ENCODE assay signal across 8 cellular contexts in the genomic region with DNA sequence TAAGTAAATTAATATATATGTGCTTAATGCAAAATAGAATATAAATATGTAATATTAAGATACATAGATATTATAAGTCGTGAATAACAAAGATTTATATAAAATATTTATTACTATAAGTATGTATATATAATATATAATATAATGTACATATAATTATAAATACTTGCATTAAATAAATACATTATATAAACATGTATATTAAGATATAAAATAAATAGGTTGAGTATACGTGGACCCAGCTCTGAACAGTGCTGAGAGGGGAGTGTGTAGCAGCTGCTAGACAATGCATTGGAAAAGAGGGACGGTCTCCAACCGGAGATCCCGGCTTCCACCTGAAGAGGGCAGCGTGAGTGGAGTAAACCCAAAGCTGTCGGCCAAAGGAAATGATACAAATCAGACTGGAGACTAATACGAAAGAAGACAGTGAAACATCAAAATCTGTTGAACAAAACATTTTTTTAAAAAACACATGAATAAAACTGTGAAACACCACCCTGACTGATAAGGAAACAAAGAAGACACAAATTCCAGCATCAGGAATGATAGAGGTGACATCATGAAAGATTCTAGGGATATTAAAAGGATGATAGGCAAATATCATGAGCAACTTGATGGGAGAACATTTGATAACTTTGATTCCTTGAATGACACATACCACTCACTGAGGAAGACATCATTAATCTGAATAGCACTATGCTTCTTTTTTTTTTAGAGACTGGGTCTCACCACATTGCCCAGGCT.
DNase-seq lines count a peak whose midpoint lies in the region; ATAC-seq, FAIRE-seq and TF ChIP-seq lines count a peak whose summit lies in the region.

No MANE protein-coding gene starts in this region.

- H3K4me2 ChIP-seq in GM12878 (ENCODE audit: control insufficient read depth, insufficient read depth): no peak overlapping the region

- intact Hi-C loops in GM12878 (cut with micrococcal nuclease; ENCODE audit: unreplicated experiment): loop anchor here (2.0 kb wide), 1 partner anchor 105 kb away; no protein-coding TSS in a partner anchor

- no TSS peak for BruUV-seq in GM12878 (replicated peaks; lab: Mats Ljungman, UMichigan)

- peak; percentile 96 for ATAC-seq in GM12878
- no peak for ATAC-seq in GM19452 (IDR thresholded peaks at IDR 0.05; ENCODE audit: unreplicated experiment)

- POLR2A ChIA-PET in GM12878 (lab: Charles Lee): no interaction called here

- H3K36me3 ChIP-seq in GM12878 (ENCODE audit: control insufficient read depth in 2 of 2, insufficient read depth in 2 of 2, low read length in 1 of 2): peaks cover 0 to 2% of the 10 kb centered on the region in 2 experiments; a peak in 1 of 4 replicates

- TF ChIP-seq CTCF in GM12873 (IDR thresholded peaks at IDR 0.05; ENCODE audit: insufficient read depth, low read depth, low read length, missing control alignments) (peak; percentile 81), GM12878 (IDR thresholded peaks at IDR 0.05 in 2 of 3, conservative IDR thresholded peaks at IDR 0.05 in 1 of 3; ENCODE audit: control insufficient read depth in 2 of 3, extremely low read depth in 1 of 3, insufficient read depth in 1 of 3, low read depth in 3 of 3, low read length in 3 of 3) (peak; percentile 68 to 77 (median 75))

- no peaks in the 10 kb centered on the region for H4K20me1 ChIP-seq in GM12878 (ENCODE audit: control insufficient read depth, insufficient read depth)

- RAD21 ChIA-PET in GM12878 (lab: Charles Lee; ENCODE audit: unreplicated experiment): interaction anchor here (0.8 to 2.0 kb wide), 4 partner anchors 9 to 104 kb away, joined by 5 to 15 read pairs (median 7); no protein-coding TSS in a partner anchor

- 53% methylated on average over 8 of the region's 8 CpGs for WGBS in GM12878 (ENCODE audit: insufficient coverage, insufficient replicate concordance, low lambda C conversion rate, missing lambda C conversion rate)

- no peaks in the 10 kb centered on the region for H3K9me3 ChIP-seq in GM12878 (replicated peaks; ENCODE audit: control insufficient read depth, insufficient read depth, low read length)

- SMC1A ChIA-PET in GM12878 (lab: Charles Lee; ENCODE audit: uncharacterized antibody, unreplicated experiment): interaction anchor here (0.8 to 2.0 kb wide), 5 partner anchors 9 to 104 kb away, joined by 3 to 8 read pairs (median 3); no protein-coding TSS in a partner anchor

- H3K79me2 ChIP-seq in GM12878 (ENCODE audit: control insufficient read depth, insufficient read depth, low read length): no peaks in the 10 kb centered on the region

- DNase-seq in NCI-H1694 treated with DMSO at 0.1 percent for 48 hours (lab: John Stamatoyannopoulos, UW) (peak; percentile 71), T1000 (lab: John Stamatoyannopoulos, UW) (peak; percentile 42), GM12878 (ENCODE audit: low read depth, low spot score) (peak; percentile 31), iPS-NIHi11 (ENCODE audit: low spot score) (peak; percentile 75), amniotic stem cell (lab: John Stamatoyannopoulos, UW) (no peak)
- DNase-seq in stimulated activated CD4-positive, alpha-beta T cell treated with anti-CD3 and anti-CD28 coated beads, Interleukin-15, amount 100 ng/mL, for 24 hours: peak; percentile 86

- no peak overlapping the region for H2AFZ ChIP-seq in GM12878 (ENCODE audit: control insufficient read depth, low read depth, low read length)

- in situ Hi-C loops in GM12878 (cut with MboI): no loop called here

- CTCF ChIA-PET in GM12878 (lab: Yijun Ruan, JAX): interaction anchor here (0.6 to 3.3 kb wide), 10 partner anchors 9 to 439 kb away, joined by 3 to 19 read pairs (median 4); no protein-coding TSS in a partner anchor

- H3K27me3 ChIP-seq in GM12878 (replicated peaks in 1 of 2; ENCODE audit: control insufficient read depth in 2 of 2, insufficient read depth in 2 of 2, low read length in 1 of 2): no peaks in the 10 kb centered on the region

- H3K4me3 ChIP-seq in GM12878: no peak overlapping the region

- H3K27ac ChIP-seq in GM12878 (ENCODE audit: control insufficient read depth, insufficient read depth): no peak overlapping the region

- TF ChIP-seq RAD21 in GM12878 (IDR thresholded peaks at IDR 0.05; ENCODE audit: insufficient read depth, low read depth, low read length): peak; percentile 82

- no peak for TF ChIP-seq POLR2A in GM12878 (IDR thresholded peaks at IDR 0.05; ENCODE audit: low read depth, low read length)

- TF ChIP-seq EP300 in GM12878 (IDR thresholded peaks at IDR 0.05; ENCODE audit: borderline replicate concordance in 1 of 2, control insufficient read depth in 1 of 2, low read depth in 2 of 2, low read length in 2 of 2): no peak

- H3K9ac ChIP-seq in GM12878 (ENCODE audit: control insufficient read depth, insufficient read depth, low read length): no peak overlapping the region

- no peaks in the 10 kb centered on the region for H3K4me1 ChIP-seq in GM12878 (ENCODE audit: control insufficient read depth, insufficient read depth, low read length)

- FAIRE-seq in GM12878 (lab: Jason Lieb, UNC): peak; percentile 68

TF ChIP-seq in GM12878, 131 proteins besides CTCF, POLR2A, EP300 and RAD21 (continues in another document):
- TF ChIP-seq SUPT20H (IDR thresholded peaks at IDR 0.05; ENCODE audit: borderline replicate concordance, control insufficient read depth, low read depth, low read length) (no peak), ATF7 (IDR thresholded peaks at IDR 0.05; ENCODE audit: low read depth) (0 out of 2 replicates have a peak, but pooled peaks have one; percentile 26), YY1 (IDR thresholded peaks at IDR 0.05; ENCODE audit: low read depth, low read length) (peak; percentile 47; the same call in 1 of the 2 replicates), KLF5 (IDR thresholded peaks at IDR 0.05; ENCODE audit: partially characterized antibody) (no peak), BACH1 (IDR thresholded peaks at IDR 0.05; ENCODE audit: borderline replicate concordance) (no peak), SMC3 (IDR thresholded peaks at IDR 0.05; ENCODE audit: borderline replicate concordance, low read length) (peak; percentile 79), ZBED1 (IDR thresholded peaks at IDR 0.05; ENCODE audit: borderline replicate concordance) (no peak), RBBP5 (conservative IDR thresholded peaks at IDR 0.05) (no peak), SP1 (IDR thresholded peaks at IDR 0.05; ENCODE audit: low read depth, low read length) (no peak), JUND (IDR thresholded peaks at IDR 0.05; ENCODE audit: low read depth, low read length) (no peak)
- TF ChIP-seq, protein P1, sequence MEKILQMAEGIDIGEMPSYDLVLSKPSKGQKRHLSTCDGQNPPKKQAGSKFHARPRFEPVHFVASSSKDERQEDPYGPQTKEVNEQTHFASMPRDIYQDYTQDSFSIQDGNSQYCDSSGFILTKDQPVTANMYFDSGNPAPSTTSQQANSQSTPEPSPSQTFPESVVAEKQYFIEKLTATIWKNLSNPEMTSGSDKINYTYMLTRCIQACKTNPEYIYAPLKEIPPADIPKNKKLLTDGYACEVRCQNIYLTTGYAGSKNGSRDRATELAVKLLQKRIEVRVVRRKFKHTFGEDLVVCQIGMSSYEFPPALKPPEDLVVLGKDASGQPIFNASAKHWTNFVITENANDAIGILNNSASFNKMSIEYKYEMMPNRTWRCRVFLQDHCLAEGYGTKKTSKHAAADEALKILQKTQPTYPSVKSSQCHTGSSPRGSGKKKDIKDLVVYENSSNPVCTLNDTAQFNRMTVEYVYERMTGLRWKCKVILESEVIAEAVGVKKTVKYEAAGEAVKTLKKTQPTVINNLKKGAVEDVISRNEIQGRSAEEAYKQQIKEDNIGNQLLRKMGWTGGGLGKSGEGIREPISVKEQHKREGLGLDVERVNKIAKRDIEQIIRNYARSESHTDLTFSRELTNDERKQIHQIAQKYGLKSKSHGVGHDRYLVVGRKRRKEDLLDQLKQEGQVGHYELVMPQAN (conservative IDR thresholded peaks at IDR 0.05): no peak
- TF ChIP-seq, protein P2, sequence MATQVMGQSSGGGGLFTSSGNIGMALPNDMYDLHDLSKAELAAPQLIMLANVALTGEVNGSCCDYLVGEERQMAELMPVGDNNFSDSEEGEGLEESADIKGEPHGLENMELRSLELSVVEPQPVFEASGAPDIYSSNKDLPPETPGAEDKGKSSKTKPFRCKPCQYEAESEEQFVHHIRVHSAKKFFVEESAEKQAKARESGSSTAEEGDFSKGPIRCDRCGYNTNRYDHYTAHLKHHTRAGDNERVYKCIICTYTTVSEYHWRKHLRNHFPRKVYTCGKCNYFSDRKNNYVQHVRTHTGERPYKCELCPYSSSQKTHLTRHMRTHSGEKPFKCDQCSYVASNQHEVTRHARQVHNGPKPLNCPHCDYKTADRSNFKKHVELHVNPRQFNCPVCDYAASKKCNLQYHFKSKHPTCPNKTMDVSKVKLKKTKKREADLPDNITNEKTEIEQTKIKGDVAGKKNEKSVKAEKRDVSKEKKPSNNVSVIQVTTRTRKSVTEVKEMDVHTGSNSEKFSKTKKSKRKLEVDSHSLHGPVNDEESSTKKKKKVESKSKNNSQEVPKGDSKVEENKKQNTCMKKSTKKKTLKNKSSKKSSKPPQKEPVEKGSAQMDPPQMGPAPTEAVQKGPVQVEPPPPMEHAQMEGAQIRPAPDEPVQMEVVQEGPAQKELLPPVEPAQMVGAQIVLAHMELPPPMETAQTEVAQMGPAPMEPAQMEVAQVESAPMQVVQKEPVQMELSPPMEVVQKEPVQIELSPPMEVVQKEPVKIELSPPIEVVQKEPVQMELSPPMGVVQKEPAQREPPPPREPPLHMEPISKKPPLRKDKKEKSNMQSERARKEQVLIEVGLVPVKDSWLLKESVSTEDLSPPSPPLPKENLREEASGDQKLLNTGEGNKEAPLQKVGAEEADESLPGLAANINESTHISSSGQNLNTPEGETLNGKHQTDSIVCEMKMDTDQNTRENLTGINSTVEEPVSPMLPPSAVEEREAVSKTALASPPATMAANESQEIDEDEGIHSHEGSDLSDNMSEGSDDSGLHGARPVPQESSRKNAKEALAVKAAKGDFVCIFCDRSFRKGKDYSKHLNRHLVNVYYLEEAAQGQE (IDR thresholded peaks at IDR 0.05; ENCODE audit: low read depth, low read length): no peak
